Comparison of ENCODE assay signal across 8 cellular contexts in the genomic region with DNA sequence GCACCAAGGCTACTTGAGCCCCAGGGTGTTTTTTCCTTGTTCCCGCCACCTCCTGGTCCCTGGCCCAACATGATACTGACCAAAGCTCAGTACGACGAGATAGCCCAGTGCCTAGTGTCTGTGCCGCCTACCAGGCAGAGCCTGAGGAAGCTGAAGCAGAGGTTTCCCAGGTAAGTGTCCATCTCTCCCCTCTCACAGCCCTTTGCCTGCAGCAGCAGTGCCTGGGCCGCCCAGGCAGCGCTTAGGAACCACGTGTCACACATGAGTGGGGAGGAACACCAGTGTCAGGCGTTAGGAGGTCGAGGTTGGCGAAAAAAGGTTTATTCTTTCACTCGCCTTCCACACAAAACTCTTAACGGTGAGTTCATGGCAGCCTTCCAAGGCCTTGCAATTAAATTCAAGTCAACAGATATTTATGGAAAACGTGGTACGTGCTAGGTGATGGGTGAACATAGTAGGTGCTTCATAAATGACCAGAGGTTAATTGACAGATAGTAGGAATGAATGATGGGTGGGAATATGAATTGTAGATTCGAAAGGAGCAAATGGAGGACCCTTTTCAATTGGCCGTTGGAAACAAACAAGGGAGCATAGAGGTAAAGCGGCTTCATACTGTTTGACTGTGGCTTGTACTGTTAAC. TPM values are rescaled to one million over a fixed set of nuclear protein-coding genes. Genes with fewer than 3 reads are reported as not detected.
DNase-seq lines count a peak whose midpoint lies in the region; ATAC-seq and TF ChIP-seq lines count a peak whose summit lies in the region.

No MANE protein-coding gene starts in this region.

- peak overlapping the region; percentile 95 for H3K4me2 ChIP-seq in SK-N-SH

- POLR2A ChIA-PET in SK-N-SH (lab: Yijun Ruan, JAX), result interaction anchor here (0.6 kb wide), 1 partner anchor 53 kb away, joined by 3 read pairs; no protein-coding TSS in a partner anchor

- CTCF ChIA-PET in SK-N-SH (lab: Yijun Ruan, JAX), result interaction anchor here (0.8 kb wide), 1 partner anchor 8 kb away, joined by 3 read pairs; no protein-coding TSS in a partner anchor

- no peak for TF ChIP-seq POLR2A in upper lobe of left lung (IDR thresholded peaks at IDR 0.05)

- peak; percentile 4 for DNase-seq in stimulated activated CD8-positive, alpha-beta memory T cell treated with anti-CD3 and anti-CD28 coated beads, Interleukin-4, amount 100 ng/mL, for 24 hours (ENCODE audit: low read depth)
- no peak for DNase-seq in stimulated activated CD8-positive, alpha-beta memory T cell treated with anti-CD3 and anti-CD28 coated beads, Interleukin-4, amount 100 ng/mL, for 48 hours
- DNase-seq in SK-N-SH (no peak), upper lobe of left lung (peak; percentile 22 to 81), NCI-H524 (lab: John Stamatoyannopoulos, UW) (no peak)
- DNase-seq in effector memory CD4-positive, alpha-beta T cell, result peak in 1 of 3 donors; percentile 6

- H3K27ac ChIP-seq in SK-N-SH (ENCODE audit: low read depth in 2 of 2, low read length in 1 of 2), result peak overlapping the region; percentile 78 to 96
- H3K27ac ChIP-seq in effector memory CD4-positive, alpha-beta T cell (ENCODE audit: insufficient read depth, low read length, poor library complexity, severe bottlenecking), result peak overlapping the region; percentile 87
- H3K27ac ChIP-seq in muscle layer of colon (ENCODE audit: low read depth, low read length), result peak overlapping the region; percentile 39
- H3K27ac ChIP-seq in upper lobe of left lung, result peak overlapping the region; percentile 76 to 85 (median 80)

- H4K20me1 ChIP-seq in SK-N-SH (ENCODE audit: insufficient read depth), result no peaks in the 10 kb centered on the region

- H3K9ac ChIP-seq in SK-N-SH (peak overlapping the region; percentile 88), muscle layer of colon (ENCODE audit: low read length) (peak overlapping the region; percentile 39)

- 65% methylated on average over 17 of the region's 17 CpGs for WGBS in SK-N-SH (ENCODE audit: low lambda C conversion rate)
- WGBS in upper lobe of left lung, 2 donors, result 50 to 53% methylated on average over 17 of the region's 17 CpGs

- TF ChIP-seq EP300 in SK-N-SH (IDR thresholded peaks at IDR 0.05; ENCODE audit: borderline replicate concordance in 1 of 2, low read depth in 1 of 2, low read length in 1 of 2), result no peak
- TF ChIP-seq EP300 in upper lobe of left lung (IDR thresholded peaks at IDR 0.05), result no peak

- H3K4me1 ChIP-seq in SK-N-SH (ENCODE audit: control insufficient read depth in 1 of 2, insufficient read depth in 2 of 2, low read depth in 1 of 2, low read length in 1 of 2), result peaks cover 0 to 6% of the 10 kb centered on the region in 2 experiments; a peak in 2 of 4 replicates
- peaks cover 7% of the 10 kb centered on the region for H3K4me1 ChIP-seq in effector memory CD4-positive, alpha-beta T cell (ENCODE audit: control insufficient read depth, insufficient read depth, low read length, poor library complexity, severe bottlenecking)
- H3K4me1 ChIP-seq in muscle layer of colon (ENCODE audit: insufficient read depth, low read length), result peaks cover 6% of the 10 kb centered on the region
- H3K4me1 ChIP-seq in upper lobe of left lung, result peaks cover 5 to 8% (median 6%) of the 10 kb centered on the region in 4 donors

- H3K9me2 ChIP-seq in SK-N-SH, result no peaks in the 10 kb centered on the region

- TF ChIP-seq CTCF in SK-N-SH (IDR thresholded peaks at IDR 0.05) (no peak), upper lobe of left lung (IDR thresholded peaks at IDR 0.05) (no peak)

- H3K36me3 ChIP-seq in SK-N-SH (replicated peaks in 1 of 2; ENCODE audit: control insufficient read depth in 1 of 2, insufficient read depth in 2 of 2, low read length in 1 of 2) (no peaks in the 10 kb centered on the region), muscle layer of colon (ENCODE audit: insufficient read depth, low read length) (no peaks in the 10 kb centered on the region), upper lobe of left lung (no peaks in the 10 kb centered on the region)
- H3K36me3 ChIP-seq in effector memory CD4-positive, alpha-beta T cell (ENCODE audit: control insufficient read depth, insufficient read depth, low read length), result no peaks in the 10 kb centered on the region

- peaks cover 42% of the 10 kb centered on the region for H3K79me2 ChIP-seq in SK-N-SH (ENCODE audit: insufficient read depth)

- H3K27me3 ChIP-seq in SK-N-SH (ENCODE audit: insufficient read depth) (no peaks in the 10 kb centered on the region), muscle layer of colon (ENCODE audit: control insufficient read depth in 1 of 2, insufficient read depth in 2 of 2, low read length in 2 of 2) (no peaks in the 10 kb centered on the region), upper lobe of left lung (no peaks in the 10 kb centered on the region)
- H3K27me3 ChIP-seq in effector memory CD4-positive, alpha-beta T cell (replicated peaks; ENCODE audit: control insufficient read depth, insufficient read depth, low read length, poor library complexity, severe bottlenecking), result no peaks in the 10 kb centered on the region

- no peak; the same call in 1 of the 2 replicates for TF ChIP-seq RAD21 in SK-N-SH (IDR thresholded peaks at IDR 0.05; ENCODE audit: low read length)

- H2AFZ ChIP-seq in SK-N-SH (ENCODE audit: low read depth), result peak overlapping the region; percentile 99

- ATAC-seq in HG03066 (IDR thresholded peaks at IDR 0.05; ENCODE audit: low read depth, unreplicated experiment), result peak; percentile 40
- ATAC-seq in upper lobe of left lung (ENCODE audit: low FRiP score in 2 of 2), result peak in 1 of 2 donors; percentile 54

- H3K9me3 ChIP-seq in SK-N-SH (no peaks in the 10 kb centered on the region), muscle layer of colon (ENCODE audit: low read length) (no peaks in the 10 kb centered on the region), upper lobe of left lung (no peaks in the 10 kb centered on the region)
- H3K9me3 ChIP-seq in effector memory CD4-positive, alpha-beta T cell (ENCODE audit: control insufficient read depth, low read length), result no peaks in the 10 kb centered on the region

- no peaks in the 10 kb centered on the region for H3F3A ChIP-seq in SK-N-SH (replicated peaks; ENCODE audit: insufficient read depth)

- H3K4me3 ChIP-seq in SK-N-SH (ENCODE audit: low read depth in 2 of 2, low read length in 1 of 2) (peak overlapping the region; percentile 81 to 91), muscle layer of colon (ENCODE audit: low read depth in 1 of 2, low read length in 2 of 2) (peak overlapping the region; percentile 63 to 87), upper lobe of left lung (peak overlapping the region; percentile 45 to 78 (median 60))
- peak overlapping the region; percentile 95 for H3K4me3 ChIP-seq in effector memory CD4-positive, alpha-beta T cell (ENCODE audit: insufficient read depth, low read depth, low read length, poor library complexity, severe bottlenecking)

TF ChIP-seq in SK-N-SH, 30 proteins besides CTCF, POLR2A, EP300 and RAD21:
- TF ChIP-seq, protein P1, sequence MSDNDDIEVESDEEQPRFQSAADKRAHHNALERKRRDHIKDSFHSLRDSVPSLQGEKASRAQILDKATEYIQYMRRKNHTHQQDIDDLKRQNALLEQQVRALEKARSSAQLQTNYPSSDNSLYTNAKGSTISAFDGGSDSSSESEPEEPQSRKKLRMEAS (IDR thresholded peaks at IDR 0.05; ENCODE audit: low read depth), result peak; percentile 76
- TF ChIP-seq FOXM1 (IDR thresholded peaks at IDR 0.05; ENCODE audit: low read depth), result no peak

RNA-seq across cellular contexts. Expression of a gene that starts 0.5 kb away (rescaled TPM):
- 12.7 and 20.2 TPM in 2 replicates for polyA plus RNA-seq in SK-N-SH (2012; rRNA removed)
- 9.1 and 11.4 TPM in 2 replicates for polyA plus RNA-seq in SK-N-SH (2012; cell fraction: cytosol; rRNA removed)
- 18.0 and 28.8 TPM in 2 replicates for polyA plus RNA-seq in SK-N-SH (2012; cell fraction: nucleus; rRNA removed)
- 10 to 100 TPM in 2 of 6 donors, 1 to 10 TPM in 4; 2.6 to 10.5 (median 6.9) TPM for total RNA-seq in upper lobe of left lung

Comparison
In these comparisons a context has a peak if more than half of its experiments do, and no peak if none do; other contexts are left out.
1. DNase-seq: peak in stimulated activated CD8-positive, alpha-beta memory T cell treated with anti-CD3 and anti-CD28 coated beads, Interleukin-4, amount 100 ng/mL, for 24 hours (single experiment) and upper lobe of left lung (2 of 2); none in stimulated activated CD8-positive, alpha-beta memory T cell treated with anti-CD3 and anti-CD28 coated beads, Interleukin-4, amount 100 ng/mL, for 48 hours (single experiment), SK-N-SH (single experiment) and NCI-H524 (0 of 2).
2. Peak in every context shown above with its lines, with median percentiles within 50 percentile points of each other: H3K27ac ChIP-seq and H3K4me3 ChIP-seq.